Comparison of ENCODE assay signal across 8 cellular contexts in genomic region chr16:70737377-70738082, GRCh38. TPM values are rescaled to one million over a fixed set of nuclear protein-coding genes. Genes with fewer than 3 reads are reported as not detected.
DNase-seq lines count a peak whose midpoint lies in the region; ATAC-seq, FAIRE-seq and TF ChIP-seq lines count a peak whose summit lies in the region.

No MANE protein-coding gene starts in this region.

- H3K4me1 ChIP-seq in HepG2 (ENCODE audit: insufficient read depth, low read length), result peaks cover 59% of the 10 kb centered on the region

- in situ Hi-C loops in astrocyte of the spinal cord (cut with HindIII; ENCODE audit: low sequenced_read_pairs) (no loop called here), HepG2 (cut with HindIII; ENCODE audit: extremely low pct_ligation_motif_present, low pct_unique_long_range_greater_than_20kb) (no loop called here)

- H3K36me3 ChIP-seq in HepG2 (replicated peaks in 1 of 2; ENCODE audit: control insufficient read depth in 1 of 2, insufficient read depth in 2 of 2, low read length in 2 of 2), result peaks cover 14 to 19% of the 10 kb centered on the region in 2 experiments

- TF ChIP-seq RAD21 in HepG2 (CRISPR knock-in tag; IDR thresholded peaks at IDR 0.05), result no peak

- H3K4me2 ChIP-seq in HepG2 (ENCODE audit: low read depth, low read length), result no peak overlapping the region

- peak overlapping the region; percentile 11 for H3K27ac ChIP-seq in HepG2 (ENCODE audit: extremely low read length, insufficient read depth, low read length)

- no peaks in the 10 kb centered on the region for H3K79me2 ChIP-seq in HepG2 (ENCODE audit: insufficient read depth, low read length)

- CTCF ChIA-PET in HepG2 (lab: Yijun Ruan, JAX; ENCODE audit: low intra/inter-chr PET ratio, low total read pairs), result interaction anchor here (1.1 to 3.5 kb wide), 6 partner anchors 26 to 84 kb away, joined by 3 to 27 read pairs (median 8); no protein-coding TSS in a partner anchor

- H3K4me3 ChIP-seq in astrocyte of the spinal cord (ENCODE audit: low read depth, low read length) (no peak overlapping the region), HepG2 (replicated peaks in 1 of 3; ENCODE audit: insufficient read depth in 1 of 3, low read depth in 2 of 3, low read length in 3 of 3) (no peak overlapping the region)

- DNase-seq in T-helper 1 cell, result peak in 4 of 5 donors; percentile 19 to 93 (median 44)
- peak; percentile 94 for DNase-seq in astrocyte of the spinal cord (ENCODE audit: low read depth, low spot score)
- DNase-seq in HepG2 (ENCODE audit: low spot score), result no peak
- peak; percentile 31 to 35 for DNase-seq in stimulated activated CD8-positive, alpha-beta memory T cell treated with anti-CD3 and anti-CD28 coated beads, Interleukin-7, amount 100 ng/mL, for 1 hour (ENCODE audit: low read depth in 2 of 2)
- no peak for DNase-seq in NCI-H2196 treated with DMSO at 0.1 percent for 48 hours (lab: John Stamatoyannopoulos, UW; ENCODE audit: unreplicated experiment)
- DNase-seq in NOMO-1 treated with DMSO at 0.1 percent for 48 hours (lab: John Stamatoyannopoulos, UW; ENCODE audit: unreplicated experiment), result no peak

- peak; percentile 15 for FAIRE-seq in HepG2 (lab: Jason Lieb, UNC)

- no peak for TF ChIP-seq CTCF in astrocyte of the spinal cord (IDR thresholded peaks at IDR 0.05; ENCODE audit: low read depth, low read length)
- no peak for TF ChIP-seq CTCF in HepG2 (CRISPR knock-in tag; IDR thresholded peaks at IDR 0.05)

- POLR2A ChIA-PET in HepG2 (lab: Yijun Ruan, JAX), result interaction anchor here (0.8 to 13.4 kb wide), 11 partner anchors 9 to 81 kb away, joined by 3 to 357 read pairs (median 7); partner anchors contain the start of gene MTSS2

- H2AFZ ChIP-seq in HepG2 (ENCODE audit: low read length), result no peak overlapping the region

- no peak for TF ChIP-seq POLR2A in HepG2 (IDR thresholded peaks at IDR 0.05; ENCODE audit: insufficient read depth in 1 of 2, low read depth in 2 of 2, low read length in 2 of 2)

- H3K9ac ChIP-seq in HepG2 (ENCODE audit: insufficient read depth, low read depth, low read length), result no peak overlapping the region

- no peaks in the 10 kb centered on the region for H3K27me3 ChIP-seq in HepG2 (ENCODE audit: control insufficient read depth in 1 of 2, insufficient read depth in 2 of 2, low read length in 2 of 2)

- intact Hi-C loops in HepG2 (cut with micrococcal nuclease; ENCODE audit: unreplicated experiment), result loop anchor here (1.0 to 2.0 kb wide), 4 partner anchors 12 to 55 kb away; no protein-coding TSS in a partner anchor

- no TSS peak for BruUV-seq in HepG2 (replicated peaks; lab: Mats Ljungman, UMichigan)

- peak; percentile 80 for ATAC-seq in GM18508 (IDR thresholded peaks at IDR 0.05; ENCODE audit: insufficient read depth, unreplicated experiment)
- ATAC-seq in HG02938 (IDR thresholded peaks at IDR 0.05; ENCODE audit: unreplicated experiment), result peak; percentile 90
- ATAC-seq in HepG2, result no peak

- no peak for TF ChIP-seq EP300 in HepG2 (IDR thresholded peaks at IDR 0.05; ENCODE audit: low read depth in 2 of 2, low read length in 2 of 2)
- TF ChIP-seq EP300 in HepG2 (CRISPR knock-in tag; IDR thresholded peaks at IDR 0.05; ENCODE audit: borderline replicate concordance), result no peak

- H4K20me1 ChIP-seq in HepG2 (ENCODE audit: insufficient read depth, low read length), result no peaks in the 10 kb centered on the region

- no peaks in the 10 kb centered on the region for H3K9me3 ChIP-seq in HepG2 (ENCODE audit: low read length)

- WGBS in HepG2 (ENCODE audit: low lambda C conversion rate), result 94% methylated on average over 17 of the region's 21 CpGs

TF ChIP-seq in HepG2, 621 proteins besides CTCF, POLR2A, EP300 and RAD21 (continues in another document):
- TF ChIP-seq BRCA1 (CRISPR knock-in tag; IDR thresholded peaks at IDR 0.05) (no peak), U2AF2 (IDR thresholded peaks at IDR 0.05; ENCODE audit: low read depth, low read length) (no peak), CHCHD3 (CRISPR knock-in tag; IDR thresholded peaks at IDR 0.05) (no peak), ZNF333 (CRISPR knock-in tag; IDR thresholded peaks at IDR 0.05; ENCODE audit: borderline replicate concordance) (0 out of 2 replicates have a peak, but pooled peaks have one; percentile 44), ZNF512 (CRISPR knock-in tag; IDR thresholded peaks at IDR 0.05) (no peak), ZNF574 (CRISPR knock-in tag; IDR thresholded peaks at IDR 0.05) (no peak), ARNTL (CRISPR knock-in tag; IDR thresholded peaks at IDR 0.05) (0 out of 2 replicates have a peak, but pooled peaks have one; percentile 6), ZNF766 (CRISPR knock-in tag; IDR thresholded peaks at IDR 0.05; ENCODE audit: borderline replicate concordance) (no peak), SALL2 (CRISPR knock-in tag; IDR thresholded peaks at IDR 0.05) (no peak), ZZZ3 (CRISPR knock-in tag; IDR thresholded peaks at IDR 0.05; ENCODE audit: borderline replicate concordance) (0 out of 2 replicates have a peak, but pooled peaks have one; percentile 29), ZNF362 (CRISPR knock-in tag; IDR thresholded peaks at IDR 0.05; ENCODE audit: borderline replicate concordance) (no peak), HNRNPL (IDR thresholded peaks at IDR 0.05; ENCODE audit: low read depth, low read length) (0 out of 2 replicates have a peak, but pooled peaks have one; percentile 43), CAMTA2 (CRISPR knock-in tag; IDR thresholded peaks at IDR 0.05; ENCODE audit: borderline replicate concordance) (0 out of 2 replicates have a peak, but pooled peaks have one; percentile 24)

RNA-seq across cellular contexts. Expression of gene MTSS2, which starts 51.7 kb away (rescaled TPM):
- total RNA-seq in HepG2 (2016; rRNA removed; fragmentation: Illumina TruSeq; extraction: Trizol), result 84.6 and 132 TPM in 2 replicates
- 43.5 and 50.3 TPM in 2 replicates for total RNA-seq in HepG2 (2016; cell fraction: cytosol; rRNA removed; fragmentation: Illumina TruSeq; extraction: Trizol; ENCODE audit: low read depth)
- total RNA-seq in HepG2 (2016; cell fraction: insoluble cytoplasmic fraction; rRNA removed; fragmentation: Illumina TruSeq; extraction: Trizol), result 77.0 and 127 TPM in 2 replicates
- 144 and 145 TPM in 2 replicates for total RNA-seq in HepG2 (2016; cell fraction: membrane; rRNA removed; fragmentation: Illumina TruSeq; extraction: Trizol)
- 105 and 134 TPM in 2 replicates for total RNA-seq in HepG2 (2016; cell fraction: nucleus; rRNA removed; fragmentation: Illumina TruSeq; extraction: Trizol)
- 242 and 284 TPM in 2 replicates for polyA plus RNA-seq in HepG2 (2011; rRNA removed)
- 101 and 160 TPM in 2 replicates for polyA plus RNA-seq in HepG2 (2011; cell fraction: cytosol; rRNA removed)
- 555 and 802 TPM in 2 replicates for polyA plus RNA-seq in HepG2 (2011; cell fraction: nucleus; rRNA removed)
- polyA plus RNA-seq in HepG2 (2012), result 157 and 253 TPM in 2 replicates
- polyA plus RNA-seq in HepG2 (2016; cell fraction: cytosol; fragmentation: Illumina TruSeq; extraction: Trizol; ENCODE audit: low read depth), result 47.6 and 47.9 TPM in 2 replicates
- 136 and 193 TPM in 2 replicates for polyA plus RNA-seq in HepG2 (2016; cell fraction: insoluble cytoplasmic fraction; fragmentation: Illumina TruSeq; extraction: Trizol; ENCODE audit: low read depth)
- 144 and 154 TPM in 2 replicates for polyA plus RNA-seq in HepG2 (2016; cell fraction: membrane; fragmentation: Illumina TruSeq; extraction: Trizol; ENCODE audit: low read depth)
- 467 and 522 TPM in 2 replicates for polyA plus RNA-seq in HepG2 (2016; cell fraction: nucleus; fragmentation: Illumina TruSeq; extraction: Trizol; ENCODE audit: insufficient read depth, low read depth)
- polyA minus RNA-seq in HepG2 (2011; rRNA and poly(A)+ RNA removed; ENCODE audit: low replicate concordance), result 24.5 and 186 TPM in 2 replicates
- 155 and 166 TPM in 2 replicates for polyA minus RNA-seq in HepG2 (2011; cell fraction: cytosol; rRNA and poly(A)+ RNA removed)
- 97.5 and 127 TPM in 2 replicates for polyA minus RNA-seq in HepG2 (2011; cell fraction: nucleus; rRNA and poly(A)+ RNA removed)

Comparison
In these comparisons a context has a peak if more than half of its experiments do, and no peak if none do; other contexts are left out.
1. DNase-seq: peak in T-helper 1 cell (4 of 5), astrocyte of the spinal cord (single experiment) and stimulated activated CD8-positive, alpha-beta memory T cell treated with anti-CD3 and anti-CD28 coated beads, Interleukin-7, amount 100 ng/mL, for 1 hour (2 of 2); none in HepG2 (single experiment), NCI-H2196 treated with DMSO at 0.1 percent for 48 hours (single experiment) and NOMO-1 treated with DMSO at 0.1 percent for 48 hours (single experiment).